Comparison of ENCODE assay signal across 1 cellular context in genomic region chr7:101916041-101916800, GRCh38.
TF ChIP-seq lines count a peak whose summit lies in the region.

No MANE protein-coding gene starts in this region.

TF ChIP-seq in WTC11, 78 proteins besides CTCF, POLR2A, EP300 and RAD21 (continued from another document):
- TF ChIP-seq ZBTB21 (CRISPR knock-in tag; IDR thresholded peaks at IDR 0.05; ENCODE audit: borderline replicate concordance), result no peak
- no peak for TF ChIP-seq RORB (CRISPR knock-in tag; IDR thresholded peaks at IDR 0.05)
- no peak for TF ChIP-seq RELA (CRISPR knock-in tag; IDR thresholded peaks at IDR 0.05; ENCODE audit: borderline replicate concordance)
